Comparison of ENCODE assay signal across 9 cellular contexts in genomic region chr16:81204794-81205680, GRCh38. TPM values are rescaled to one million over a fixed set of nuclear protein-coding genes. Genes with fewer than 3 reads are reported as not detected.
DNase-seq lines count a peak whose midpoint lies in the region; ATAC-seq and TF ChIP-seq lines count a peak whose summit lies in the region.
"Had no signal": no experiment of that assay in that cellular context is flagged by ENCODE, and none has a peak within 500 bp of the region (broad histone marks: within the 10 kb centered on the region; RNA-seq: fewer than 3 reads in every experiment).

No MANE protein-coding gene starts in this region.

- H3K4me3 Mint-ChIP-seq in CD4-positive, alpha-beta memory T cell: no peak overlapping the region
- H3K4me3 Mint-ChIP-seq in activated T-helper 2 cell treated with anti-CD3 and anti-CD28 coated beads, Interferon-gamma antibody, Interleukin-2, Interleukin-4, amounts not matched to agents 10 μg/mL and 5 μg/mL and 100 μg/mL, durations not matched to agents 14 hours and 24 hours and 36 hours (ENCODE audit: low read depth): no peak overlapping the region

- peaks cover 0 to 3% (median under 1%) of the 10 kb centered on the region in 4 donors for H3K4me1 Mint-ChIP-seq in CD4-positive, alpha-beta memory T cell
- peaks cover 1% of the 10 kb centered on the region for H3K4me1 Mint-ChIP-seq in activated T-helper 2 cell treated with anti-CD3 and anti-CD28 coated beads, Interferon-gamma antibody, Interleukin-2, Interleukin-4, amounts not matched to agents 10 μg/mL and 5 μg/mL and 100 μg/mL, durations not matched to agents 14 hours and 24 hours and 36 hours (ENCODE audit: low read depth)

- no peaks in the 10 kb centered on the region for H3K4me1 ChIP-seq in CD4-positive, alpha-beta memory T cell (ENCODE audit: insufficient read depth, low read length)
- no peaks in the 10 kb centered on the region for H3K4me1 ChIP-seq in HAP-1
- no peaks in the 10 kb centered on the region for H3K4me1 ChIP-seq in Peyer's patch
- H3K4me1 ChIP-seq in body of pancreas: no peaks in the 10 kb centered on the region

- H3K36me3 ChIP-seq in CD4-positive, alpha-beta memory T cell (ENCODE audit: insufficient read depth, low read length): no peaks in the 10 kb centered on the region
- H3K36me3 ChIP-seq in HAP-1 (replicated peaks): no peaks in the 10 kb centered on the region
- H3K36me3 ChIP-seq in Peyer's patch: no peaks in the 10 kb centered on the region
- no peaks in the 10 kb centered on the region for H3K36me3 ChIP-seq in body of pancreas (replicated peaks in 1 of 2; ENCODE audit: insufficient read depth in 1 of 2, low read depth in 2 of 2)

- H3K27ac Mint-ChIP-seq in CD4-positive, alpha-beta memory T cell: no peak overlapping the region
- no peak overlapping the region for H3K27ac Mint-ChIP-seq in activated T-helper 2 cell treated with anti-CD3 and anti-CD28 coated beads, Interferon-gamma antibody, Interleukin-2, Interleukin-4, amounts not matched to agents 10 μg/mL and 5 μg/mL and 100 μg/mL, durations not matched to agents 14 hours and 24 hours and 36 hours

- peak in 4 of 6 experiments; percentile 58 to 74 (median 65) for TF ChIP-seq CTCF in Peyer's patch (IDR thresholded peaks at IDR 0.05)
- peak; percentile 7 to 65 (median 61) for TF ChIP-seq CTCF in body of pancreas (IDR thresholded peaks at IDR 0.05)

- TF ChIP-seq POLR2A in Peyer's patch (IDR thresholded peaks at IDR 0.05) (no peak), body of pancreas (IDR thresholded peaks at IDR 0.05) (no peak)

- intact Hi-C loops in CD4-positive, alpha-beta memory T cell (cut with micrococcal nuclease): loop anchor here (1.0 kb wide), 1 partner anchor 161 kb away; no protein-coding TSS in a partner anchor
- intact Hi-C loops in body of pancreas (cut with DNase I): no loop called here
- intact Hi-C loops in activated T-helper 2 cell treated with anti-CD3 and anti-CD28 coated beads, Interferon-gamma antibody, Interleukin-2, Interleukin-4, amounts not matched to agents 10 μg/mL and 5 μg/mL and 100 μg/mL, durations not matched to agents 14 hours and 24 hours and 36 hours (cut with micrococcal nuclease): loop anchor here (10.0 kb wide), 1 partner anchor 60 kb away; no protein-coding TSS in a partner anchor

- POLR2A ChIA-PET in CD4-positive, alpha-beta memory T cell (lab: Charles Lee; ENCODE audit: partially characterized antibody): no interaction called here

- H3K27ac ChIP-seq in CD4-positive, alpha-beta memory T cell (ENCODE audit: low read depth, low read length): no peak overlapping the region
- no peak overlapping the region for H3K27ac ChIP-seq in Peyer's patch
- no peak overlapping the region for H3K27ac ChIP-seq in body of pancreas

- peaks cover 6 to 18% of the 10 kb centered on the region in 2 donors for H3K27me3 Mint-ChIP-seq in CD4-positive, alpha-beta memory T cell
- H3K27me3 Mint-ChIP-seq in activated T-helper 2 cell treated with anti-CD3 and anti-CD28 coated beads, Interferon-gamma antibody, Interleukin-2, Interleukin-4, amounts not matched to agents 10 μg/mL and 5 μg/mL and 100 μg/mL, durations not matched to agents 14 hours and 24 hours and 36 hours (ENCODE audit: low read depth): peaks cover 6% of the 10 kb centered on the region

- WGBS in body of pancreas, 2 donors: 26 to 27% methylated on average over 14 of the region's 14 CpGs

- H3K9me3 Mint-ChIP-seq in CD4-positive, alpha-beta memory T cell: no peaks in the 10 kb centered on the region
- H3K9me3 Mint-ChIP-seq in activated T-helper 2 cell treated with anti-CD3 and anti-CD28 coated beads, Interferon-gamma antibody, Interleukin-2, Interleukin-4, amounts not matched to agents 10 μg/mL and 5 μg/mL and 100 μg/mL, durations not matched to agents 14 hours and 24 hours and 36 hours: no peaks in the 10 kb centered on the region

- CTCF ChIA-PET in CD4-positive, alpha-beta memory T cell (lab: Charles Lee; ENCODE audit: partially characterized antibody): interaction anchor here (0.7 to 2.4 kb wide), 16 partner anchors 8 to 547 kb away, joined by 3 to 24 read pairs (median 5); no protein-coding TSS in a partner anchor

- ATAC-seq in body of pancreas (no peak), GM21526 (IDR thresholded peaks at IDR 0.05; ENCODE audit: low FRiP score, unreplicated experiment) (no peak)

- H3K4me3 ChIP-seq in CD4-positive, alpha-beta memory T cell (ENCODE audit: low read length in 2 of 2): no peak overlapping the region
- H3K4me3 ChIP-seq in HAP-1 (no peak overlapping the region), Peyer's patch (no peak overlapping the region), body of pancreas (no peak overlapping the region)

- H3K9me3 ChIP-seq in CD4-positive, alpha-beta memory T cell (ENCODE audit: control insufficient read depth in 1 of 2, low read length in 2 of 2): no peaks in the 10 kb centered on the region
- no peaks in the 10 kb centered on the region for H3K9me3 ChIP-seq in HAP-1
- H3K9me3 ChIP-seq in Peyer's patch: no peaks in the 10 kb centered on the region
- H3K9me3 ChIP-seq in body of pancreas: no peaks in the 10 kb centered on the region

- in situ Hi-C loops in HAP-1 (cut with MboI; ENCODE audit: low sequenced_read_pairs): no loop called here

- peak in 4 of 5 donors; percentile 10 to 35 (median 28) for DNase-seq in CD4-positive, alpha-beta memory T cell
- DNase-seq in HAP-1 (ENCODE audit: low spot score in 2 of 2): peak; percentile 32 to 68
- DNase-seq in Peyer's patch: peak in 1 of 3 donors; percentile 68
- DNase-seq in body of pancreas: peak; percentile 9 to 50 (median 41)
- DNase-seq in islet precursor cell: peak; percentile 63
- peak; percentile 3 to 40 for DNase-seq in stimulated activated CD4-positive, alpha-beta T cell treated with anti-CD3 and anti-CD28 coated beads, Interleukin-1b, Interleukin-23, amount 100 ng/mL, for 4 hours (ENCODE audit: low read depth in 2 of 2)
- no peak for DNase-seq in activated T-helper 2 cell treated with anti-CD3 and anti-CD28 coated beads, Interferon-gamma antibody, Interleukin-2, Interleukin-4, amounts not matched to agents 10 μg/mL and 5 μg/mL and 100 μg/mL, durations not matched to agents 14 hours and 24 hours and 36 hours (ENCODE audit: low spot score)

- no peaks in the 10 kb centered on the region for H3K36me3 Mint-ChIP-seq in CD4-positive, alpha-beta memory T cell
- H3K36me3 Mint-ChIP-seq in activated T-helper 2 cell treated with anti-CD3 and anti-CD28 coated beads, Interferon-gamma antibody, Interleukin-2, Interleukin-4, amounts not matched to agents 10 μg/mL and 5 μg/mL and 100 μg/mL, durations not matched to agents 14 hours and 24 hours and 36 hours (ENCODE audit: low read depth): no peaks in the 10 kb centered on the region

- H3K27me3 ChIP-seq in CD4-positive, alpha-beta memory T cell (ENCODE audit: insufficient read depth, low read length): no peaks in the 10 kb centered on the region
- H3K27me3 ChIP-seq in HAP-1 (ENCODE audit: low read depth): no peaks in the 10 kb centered on the region
- H3K27me3 ChIP-seq in Peyer's patch: no peaks in the 10 kb centered on the region
- no peaks in the 10 kb centered on the region for H3K27me3 ChIP-seq in body of pancreas

RNA-seq across cellular contexts. Expression of gene BCO1, which starts 33.5 kb away (rescaled TPM):
- not detected for total RNA-seq in CD4-positive, alpha-beta memory T cell
- polyA plus RNA-seq in CD4-positive, alpha-beta memory T cell: not detected
- total RNA-seq in Peyer's patch: 10 to 100 TPM in 2 of 4 donors, 1 to 10 TPM in 2; 7.9 to 16.0 (median 12.3) TPM
- total RNA-seq in body of pancreas: not detected
- not detected in 2 replicates for total RNA-seq in activated T-helper 2 cell treated with anti-CD3 and anti-CD28 coated beads, Interferon-gamma antibody, Interleukin-2, Interleukin-4, amounts not matched to agents 10 μg/mL and 5 μg/mL and 100 μg/mL, durations not matched to agents 14 hours and 24 hours and 36 hours
- total RNA-seq: skeletal muscle tissue had no signal
